In the genomic region with DNA sequence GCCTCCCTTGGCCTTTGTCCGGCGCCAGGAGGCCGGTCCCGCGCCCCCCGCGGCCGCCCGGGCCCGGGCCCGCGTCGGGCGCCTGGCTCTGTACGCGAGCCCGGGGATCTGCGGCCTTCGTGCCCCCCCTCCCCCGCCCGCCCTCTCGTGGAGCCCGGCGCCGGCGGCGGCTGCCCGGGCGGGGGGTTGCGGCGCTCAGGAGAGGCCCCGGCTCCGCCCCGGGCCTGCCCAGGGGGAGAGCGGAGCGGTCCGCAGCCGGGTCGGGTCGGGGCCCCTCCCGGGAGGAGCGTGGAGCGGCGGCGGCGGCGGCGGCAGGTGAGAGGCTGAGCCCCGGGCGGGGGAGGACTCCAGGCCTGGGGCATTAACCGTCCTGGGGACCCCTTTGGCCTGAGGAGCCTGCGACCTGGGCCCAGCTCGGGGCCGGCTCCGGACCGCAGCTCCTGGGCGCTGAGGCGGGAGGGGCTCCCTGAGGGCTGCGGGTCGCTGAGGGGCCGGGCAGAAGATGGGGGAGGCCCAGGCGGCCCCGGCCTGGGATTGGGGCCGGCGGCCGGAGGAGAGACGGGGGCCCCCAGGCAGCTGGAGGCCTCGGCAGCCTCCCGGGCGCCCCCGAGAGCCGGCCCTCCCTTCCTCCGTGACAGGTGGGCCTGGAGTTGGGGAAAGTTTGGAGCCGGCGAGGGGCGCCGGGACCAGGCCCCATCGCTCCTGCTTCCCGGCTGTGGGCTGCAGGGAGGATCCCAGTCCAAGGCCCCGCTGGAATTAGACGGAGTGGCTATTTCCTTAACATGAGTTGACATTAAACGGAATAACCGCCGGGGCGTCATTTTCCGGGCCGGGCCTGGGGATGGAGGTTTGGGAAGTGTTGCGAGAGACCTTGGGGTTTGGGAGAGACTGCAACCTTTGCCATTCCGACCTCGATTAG, we compare ENCODE assay signal across 8 cellular contexts. TPM values are rescaled to one million over a fixed set of nuclear protein-coding genes. Genes with fewer than 3 reads are reported as not detected.
DNase-seq lines count a peak whose midpoint lies in the region; ATAC-seq and TF ChIP-seq lines count a peak whose summit lies in the region.
"Not testable (repeated sequence)": the region's sequence is repeated elsewhere in the genome, so short reads cannot be mapped to it uniquely, and the experiment has no call there.

No MANE protein-coding gene starts in this region.

- H3K27ac ChIP-seq in right lobe of liver (peak overlapping the region; percentile 75 to 85 (median 83)), spleen (peak overlapping the region; percentile 82 to 96 (median 94))

- intact Hi-C loops in right lobe of liver (cut with DNase I); spleen (cut with DNase I; ENCODE audit: low total_unique reads): not testable (repeated sequence)

- peak overlapping the region; percentile 72 for H3K9ac ChIP-seq in endocrine pancreas (ENCODE audit: control insufficient read depth, insufficient read depth, low read length)

- H3K27me3 ChIP-seq in endocrine pancreas (ENCODE audit: control insufficient read depth, insufficient read depth, low read length); right lobe of liver; spleen (replicated peaks in 1 of 7): not testable (repeated sequence)

- ATAC-seq in GM19351 (IDR thresholded peaks at IDR 0.05; ENCODE audit: unreplicated experiment), result peak; percentile 37
- ATAC-seq in HG03108 (IDR thresholded peaks at IDR 0.05; ENCODE audit: unreplicated experiment), result peak; percentile 26
- peak; percentile 29 to 57 (median 46) for ATAC-seq in right lobe of liver

- not testable (repeated sequence) for TF ChIP-seq CTCF in right lobe of liver (IDR thresholded peaks at IDR 0.05); spleen (IDR thresholded peaks at IDR 0.05 in 8 of 11, conservative IDR thresholded peaks at IDR 0.05 in 3 of 11)

- TF ChIP-seq POLR2A in right lobe of liver (IDR thresholded peaks at IDR 0.05); spleen (IDR thresholded peaks at IDR 0.05): not testable (repeated sequence)

- 0% methylated on average over 3 of the region's 90 CpGs for WGBS in right lobe of liver (ENCODE audit: insufficient coverage, low coverage, low lambda C conversion rate, missing lambda C conversion rate)
- WGBS in spleen, 5 donors, result 0 to 5% (median 1%) methylated on average over 10 to 89 of the region's 90 CpGs

- H3K4me3 ChIP-seq in endocrine pancreas (ENCODE audit: control insufficient read depth, insufficient read depth, low read length) (peak overlapping the region; percentile 82), right lobe of liver (peak overlapping the region; percentile 62 to 67 (median 66)), spleen (peak overlapping the region; percentile 49 to 82 (median 64))

- not testable (repeated sequence) for H3K4me1 ChIP-seq in endocrine pancreas (ENCODE audit: control insufficient read depth, insufficient read depth, low read length); right lobe of liver
- H3K4me1 ChIP-seq in spleen, result peaks cover 10 to 66% (median 39%) of the 10 kb centered on the region in 6 donors

- H3K9me3 ChIP-seq in endocrine pancreas (ENCODE audit: control insufficient read depth, low read length); right lobe of liver; spleen: not testable (repeated sequence)

- H3K36me3 ChIP-seq in endocrine pancreas (ENCODE audit: control insufficient read depth, insufficient read depth, low read length); right lobe of liver: not testable (repeated sequence)
- peaks cover 0 to 31% (median 4%) of the 10 kb centered on the region in 6 donors for H3K36me3 ChIP-seq in spleen

- DNase-seq in Ammon's horn (ENCODE audit: low spot score), result peak; percentile 12
- DNase-seq in OCI-M1 (lab: John Stamatoyannopoulos, UW), result peak; percentile 46
- DNase-seq in activated T-cell treated with anti-CD3 and anti-CD28 coated beads, Interleukin-2, amount 50 U/mL, for 48 hours, result peak; percentile 54 to 66
- DNase-seq in right lobe of liver, result peak; percentile 46 to 67 (median 60)
- DNase-seq in spleen, result peak; percentile 92

RNA-seq across cellular contexts. Expression of a gene that starts 0.6 kb away (rescaled TPM):
- 10 to 100 TPM; 11.6 to 13.8 (median 12.6) TPM for total RNA-seq in right lobe of liver
- 10 to 100 TPM; 44.1 to 76.3 (median 57.2) TPM for total RNA-seq in spleen
- polyA plus RNA-seq in spleen, result 10 to 100 TPM; 11.3 to 14.7 (median 12.0) TPM

RNA-seq across cellular contexts. Expression of a gene that starts 55.5 kb away (rescaled TPM):
- total RNA-seq in right lobe of liver (10 to 100 TPM in 1 of 6 experiments, 1 to 10 TPM in 5; 8.0 to 12.1 (median 9.3) TPM), spleen (10 to 100 TPM; 12.0 to 16.1 (median 13.1) TPM)
- 1 to 10 TPM; 3.8 to 8.1 (median 7.5) TPM for polyA plus RNA-seq in spleen

Comparison
In these comparisons a context has a peak if more than half of its experiments do, and no peak if none do; other contexts are left out.
1. Peak in every context shown above with its lines: DNase-seq, ATAC-seq, H3K4me3 ChIP-seq and H3K27ac ChIP-seq.
2. DNase-seq: peak in every context shown above with its lines; median percentile 92 in spleen; 60 in activated T-cell treated with anti-CD3 and anti-CD28 coated beads, Interleukin-2, amount 50 U/mL, for 48 hours; 60 in right lobe of liver; 46 in OCI-M1; 12 in Ammon's horn.